Comparison of ENCODE assay signal across 2 cellular contexts in the genomic region with DNA sequence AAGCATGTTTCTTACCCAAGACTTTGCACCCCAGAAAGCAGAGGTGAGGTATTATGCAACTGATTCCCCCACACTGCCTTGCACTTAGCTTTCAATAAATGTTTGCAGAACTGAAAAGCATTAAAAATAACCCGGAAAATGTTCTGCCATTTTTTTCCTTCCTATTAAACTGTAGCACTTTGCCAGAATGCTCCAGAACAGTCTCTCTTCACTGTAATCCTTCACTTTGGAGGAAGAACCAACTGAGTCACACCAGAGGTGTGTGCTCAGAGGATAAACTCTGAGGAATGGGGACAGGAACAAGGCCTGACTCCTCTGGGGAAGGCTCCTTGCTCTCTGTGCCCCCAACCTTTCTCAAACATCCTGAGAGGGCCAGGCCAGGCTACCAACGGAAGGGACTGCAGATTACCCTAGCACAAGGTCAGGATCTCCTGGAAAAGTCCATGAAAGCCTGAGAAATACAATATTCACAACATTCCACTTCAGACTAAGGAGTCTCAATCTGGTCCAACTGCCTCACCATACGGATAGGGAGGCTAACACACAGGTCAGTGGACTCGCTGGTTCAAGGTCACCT.
A peak's percentile ranks its signal among the peaks of the same experiment; 100 is the strongest.
TF ChIP-seq lines count a peak whose summit lies in the region.

No MANE protein-coding gene starts in this region.

TF ChIP-seq in liver, 16 proteins besides CTCF, POLR2A, EP300 and RAD21 (continued from another document):
- TF ChIP-seq GABPA (IDR thresholded peaks at IDR 0.05 in 1 of 2, conservative IDR thresholded peaks at IDR 0.05 in 1 of 2) = no peak
- TF ChIP-seq JUND (IDR thresholded peaks at IDR 0.05) = no peak
- peak; percentile 64 for TF ChIP-seq NR2F2 (IDR thresholded peaks at IDR 0.05)

TF ChIP-seq in HepG2, 621 proteins besides CTCF, POLR2A, EP300 and RAD21 (continued from another document):
- TF ChIP-seq, protein P1, sequence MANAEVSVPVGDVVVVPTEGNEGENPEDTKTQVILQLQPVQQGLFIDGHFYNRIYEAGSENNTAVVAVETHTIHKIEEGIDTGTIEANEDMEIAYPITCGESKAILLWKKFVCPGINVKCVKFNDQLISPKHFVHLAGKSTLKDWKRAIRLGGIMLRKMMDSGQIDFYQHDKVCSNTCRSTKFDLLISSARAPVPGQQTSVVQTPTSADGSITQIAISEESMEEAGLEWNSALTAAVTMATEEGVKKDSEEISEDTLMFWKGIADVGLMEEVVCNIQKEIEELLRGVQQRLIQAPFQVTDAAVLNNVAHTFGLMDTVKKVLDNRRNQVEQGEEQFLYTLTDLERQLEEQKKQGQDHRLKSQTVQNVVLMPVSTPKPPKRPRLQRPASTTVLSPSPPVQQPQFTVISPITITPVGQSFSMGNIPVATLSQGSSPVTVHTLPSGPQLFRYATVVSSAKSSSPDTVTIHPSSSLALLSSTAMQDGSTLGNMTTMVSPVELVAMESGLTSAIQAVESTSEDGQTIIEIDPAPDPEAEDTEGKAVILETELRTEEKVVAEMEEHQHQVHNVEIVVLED (CRISPR knock-in tag; IDR thresholded peaks at IDR 0.05; ENCODE audit: borderline replicate concordance) = no peak
- TF ChIP-seq ZMYM3 (CRISPR knock-in tag; IDR thresholded peaks at IDR 0.05) (no peak), KDM6A (CRISPR knock-in tag; IDR thresholded peaks at IDR 0.05; ENCODE audit: low read depth) (no peak), ATF7-NPFF (CRISPR knock-in tag; IDR thresholded peaks at IDR 0.05; ENCODE audit: low read depth) (no peak), SOX5 (CRISPR knock-in tag; IDR thresholded peaks at IDR 0.05; ENCODE audit: borderline replicate concordance) (no peak), ZNF607 (CRISPR knock-in tag; IDR thresholded peaks at IDR 0.05; ENCODE audit: borderline replicate concordance) (no peak), BRCA1 (CRISPR knock-in tag; IDR thresholded peaks at IDR 0.05) (no peak)
- TF ChIP-seq, protein P2, sequence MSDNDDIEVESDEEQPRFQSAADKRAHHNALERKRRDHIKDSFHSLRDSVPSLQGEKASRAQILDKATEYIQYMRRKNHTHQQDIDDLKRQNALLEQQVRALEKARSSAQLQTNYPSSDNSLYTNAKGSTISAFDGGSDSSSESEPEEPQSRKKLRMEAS (IDR thresholded peaks at IDR 0.05) = no peak
TF ChIP-seq in HepG2: peak in this region for 0.
